Comparison of ENCODE assay signal across 19 cellular contexts in genomic region chr5:2381070-2381469, GRCh38.
DNase-seq lines count a peak whose midpoint lies in the region; ATAC-seq, FAIRE-seq and TF ChIP-seq lines count a peak whose summit lies in the region.
"Had no signal": no experiment of that assay in that cellular context is flagged by ENCODE, and none has a peak within 500 bp of the region (broad histone marks: within the 10 kb centered on the region; RNA-seq: fewer than 3 reads in every experiment).

No MANE protein-coding gene starts in this region.

- H2BK15ac ChIP-seq in neuronal stem cell (ENCODE audit: low read length) = no peak overlapping the region

- DNase-seq in islet precursor cell (peak; percentile 10), neuronal stem cell (ENCODE audit: low spot score) (no peak), sciatic nerve (ENCODE audit: low spot score) (peak; percentile 13), vagina (ENCODE audit: extremely low spot score in 2 of 2) (peak; percentile 11 to 55), NCI-H2029 treated with DMSO at 0.1 percent for 48 hours (lab: John Stamatoyannopoulos, UW) (no peak), RCC 7860 (ENCODE audit: low spot score) (no peak), DMS79 (lab: John Stamatoyannopoulos, UW) (no peak)
- DNase-seq: C1 segment of cervical spinal cord; Calu3; CD4-positive, alpha-beta memory T cell; COR-L47; DMS53; DND-41; GM23248; H7; HCEC 1CT had no signal

- H3K23ac ChIP-seq in neuronal stem cell (ENCODE audit: low read depth, low read length, poor library complexity) = no peak overlapping the region

- intact Hi-C loops in sciatic nerve (cut with DNase I) = no loop called here
- intact Hi-C loops in vagina (cut with DNase I) = no loop called here

- no peaks in the 10 kb centered on the region for H3K9me3 ChIP-seq in neuronal stem cell (replicated peaks in 1 of 2; ENCODE audit: control insufficient read depth in 2 of 2, insufficient read depth in 1 of 2, low read depth in 1 of 2, low read length in 2 of 2)
- no peaks in the 10 kb centered on the region for H3K9me3 ChIP-seq in vagina

- no peak overlapping the region for H4K8ac ChIP-seq in neuronal stem cell (ENCODE audit: low read depth, low read length)

- H4K91ac ChIP-seq in neuronal stem cell (ENCODE audit: low read depth, low read length, poor library complexity) = no peak overlapping the region

- H3K14ac ChIP-seq in neuronal stem cell (ENCODE audit: low read length) = no peak overlapping the region

- peak overlapping the region; percentile 5 for H3K18ac ChIP-seq in neuronal stem cell (ENCODE audit: low read length)

- H3K4me2 ChIP-seq in neuronal stem cell (ENCODE audit: insufficient read depth, low read length, poor library complexity, severe bottlenecking) = no peak overlapping the region

- no peak overlapping the region for H2BK120ac ChIP-seq in neuronal stem cell (ENCODE audit: low read depth, low read length)

- H2AK5ac ChIP-seq in neuronal stem cell (ENCODE audit: low read depth, low read length) = no peak overlapping the region

- no peak overlapping the region for H2BK12ac ChIP-seq in neuronal stem cell (ENCODE audit: low read length)

- no peak overlapping the region for H3K9ac ChIP-seq in neuronal stem cell (ENCODE audit: low read depth, low read length, poor library complexity)
- H3K9ac ChIP-seq: GM23248 had no signal

- TF ChIP-seq POLR2A in vagina (IDR thresholded peaks at IDR 0.05) = no peak

- H3K27ac ChIP-seq in neuronal stem cell (replicated peaks; ENCODE audit: low read length) (no peak overlapping the region), vagina (no peak overlapping the region)
- H3K27ac ChIP-seq: GM23248 had no signal

- ATAC-seq in sciatic nerve = no peak

- H3K4ac ChIP-seq in neuronal stem cell (ENCODE audit: low read length) = no peak overlapping the region

- H3K36me3 ChIP-seq in neuronal stem cell (replicated peaks in 1 of 2; ENCODE audit: control insufficient read depth in 2 of 2, insufficient read depth in 2 of 2, low read length in 2 of 2) (no peaks in the 10 kb centered on the region), vagina (no peaks in the 10 kb centered on the region)

- TF ChIP-seq CTCF in vagina (IDR thresholded peaks at IDR 0.05) = no peak

- H3K27me3 ChIP-seq in neuronal stem cell (ENCODE audit: control insufficient read depth in 3 of 3, insufficient read depth in 3 of 3, low read depth in 1 of 3, low read length in 3 of 3) (no peaks in the 10 kb centered on the region), vagina (no peaks in the 10 kb centered on the region)

- H3K79me1 ChIP-seq in neuronal stem cell (ENCODE audit: low read depth, low read length) = no peaks in the 10 kb centered on the region

- no peak overlapping the region for H3K4me3 ChIP-seq in neuronal stem cell (ENCODE audit: low read length in 2 of 2)
- H3K4me3 ChIP-seq in vagina = no peak overlapping the region
- H3K4me3 ChIP-seq: GM23248 had no signal

- H3K4me1 ChIP-seq in neuronal stem cell (ENCODE audit: control insufficient read depth in 2 of 2, insufficient read depth in 1 of 2, low read depth in 1 of 2, low read length in 2 of 2) (peaks cover 7 to 11% of the 10 kb centered on the region in 2 donors), vagina (no peaks in the 10 kb centered on the region)

- no peak overlapping the region for H2AFZ ChIP-seq in neuronal stem cell (ENCODE audit: low read length)
- H2AFZ ChIP-seq: GM23248 had no signal

- no CpG with 5 or more reads among the region's 7 CpGs for WGBS in neuronal stem cell (ENCODE audit: extremely low coverage in 2 of 2, insufficient read length in 2 of 2, insufficient replicate concordance in 1 of 2), 2 donors

- no peak overlapping the region for H2BK5ac ChIP-seq in neuronal stem cell (ENCODE audit: low read length)

- FAIRE-seq in RCC 7860 (lab: Jason Lieb, UNC) = no peak
- FAIRE-seq: G401.6, GM12892, H1 had no signal

Comparison
In these comparisons a context has a peak if more than half of its experiments do, and no peak if none do; other contexts are left out.
1. DNase-seq: peak in islet precursor cell (single experiment), sciatic nerve (single experiment) and vagina (2 of 2); none in neuronal stem cell (single experiment), NCI-H2029 treated with DMSO at 0.1 percent for 48 hours (single experiment), RCC 7860 (single experiment) and DMS79 (single experiment).